ENCODE assay signal across 17 cellular contexts in the genomic region with DNA sequence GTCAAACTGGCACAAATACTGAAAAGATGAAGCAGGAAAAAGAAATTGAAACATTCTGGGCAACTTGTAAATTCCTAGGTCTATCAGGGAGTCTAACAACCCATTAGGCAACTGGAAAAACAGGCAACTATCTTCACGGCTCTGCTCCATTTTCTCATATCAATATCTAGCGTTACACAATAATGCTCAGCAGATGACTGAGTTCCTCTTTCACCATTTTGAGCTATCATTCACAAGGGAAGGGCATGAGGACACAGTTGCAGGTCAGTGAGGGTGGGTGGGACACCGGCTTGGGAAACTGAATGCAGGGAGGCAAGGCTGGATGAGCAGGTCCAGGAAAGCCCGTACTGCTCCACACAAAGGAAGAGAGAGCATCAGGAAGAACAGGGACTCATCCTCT.
DNase-seq lines count a peak whose midpoint lies in the region; ATAC-seq, FAIRE-seq and TF ChIP-seq lines count a peak whose summit lies in the region.
"Had no signal": no experiment of that assay in that cellular context is flagged by ENCODE, and none has a peak within 500 bp of the region (broad histone marks: within the 10 kb centered on the region; RNA-seq: fewer than 3 reads in every experiment).

No MANE protein-coding gene starts in this region.

- TF ChIP-seq RAD21 in K562 (CRISPR knock-in tag; conservative IDR thresholded peaks at IDR 0.05 in 1 of 2, IDR thresholded peaks at IDR 0.05 in 1 of 2): no peak
- TF ChIP-seq RAD21 in HepG2 (CRISPR knock-in tag; IDR thresholded peaks at IDR 0.05): no peak

- H3K9ac ChIP-seq in K562 (ENCODE audit: insufficient read depth in 1 of 2, low read depth in 2 of 2, low read length in 2 of 2): no peak overlapping the region
- no peak overlapping the region for H3K9ac ChIP-seq in HepG2 (ENCODE audit: insufficient read depth, low read depth, low read length)

- no peak for ATAC-seq in K562
- ATAC-seq in HepG2: no peak
- ATAC-seq in HG02973 (IDR thresholded peaks at IDR 0.05; ENCODE audit: unreplicated experiment): no peak
- ATAC-seq: activated CD8-positive, alpha-beta memory T cell treated with anti-CD3 and anti-CD28 coated beads, Interleukin-2, amount 10 ng/mL, durations not matched to agents 7 days and 5 days; left colon had no signal

- H3K4me3 ChIP-seq in K562 (no peak overlapping the region), HepG2 (replicated peaks in 1 of 3; ENCODE audit: insufficient read depth in 1 of 3, low read depth in 2 of 3, low read length in 3 of 3) (no peak overlapping the region)

- no peaks in the 10 kb centered on the region for H3K36me3 Mint-ChIP-seq in type B pancreatic cell
- H3K36me3 Mint-ChIP-seq: activated CD8-positive, alpha-beta memory T cell treated with anti-CD3 and anti-CD28 coated beads, Interleukin-2, amount 10 ng/mL, durations not matched to agents 7 days and 5 days had no signal

- TF ChIP-seq CTCF in K562 (IDR thresholded peaks at IDR 0.05 in 2 of 3, conservative IDR thresholded peaks at IDR 0.05 in 1 of 3; ENCODE audit: insufficient read depth in 2 of 3, low read depth in 1 of 3, low read length in 3 of 3) (no peak), HepG2 (CRISPR knock-in tag; IDR thresholded peaks at IDR 0.05) (no peak), type B pancreatic cell (conservative IDR thresholded peaks at IDR 0.05) (no peak)

- peaks cover 8% of the 10 kb centered on the region for H3K27me3 Mint-ChIP-seq in type B pancreatic cell

- peak overlapping the region; percentile 26 for H3K4me3 Mint-ChIP-seq in type B pancreatic cell
- H3K4me3 Mint-ChIP-seq: activated CD8-positive, alpha-beta memory T cell treated with anti-CD3 and anti-CD28 coated beads, Interleukin-2, amount 10 ng/mL, durations not matched to agents 7 days and 5 days; T-helper 1 cell treated with Interleukin-12 subunit alpha and Interleukin-12 subunit beta and Interleukin-4 antibody, amounts not matched to agents 30 μg/mL and 1 μg/mL, for 36 hours had no signal

- POLR2A ChIA-PET in K562 (lab: Yijun Ruan, JAX): no interaction called here
- POLR2A ChIA-PET in HepG2 (lab: Yijun Ruan, JAX): no interaction called here

- no peaks in the 10 kb centered on the region for H3K9me3 ChIP-seq in K562 (replicated peaks; ENCODE audit: control insufficient read depth, insufficient read depth, low read depth, low read length)
- no peaks in the 10 kb centered on the region for H3K9me3 ChIP-seq in HepG2 (ENCODE audit: low read length)

- intact Hi-C loops in K562 (cut with micrococcal nuclease): no loop called here
- intact Hi-C loops in HepG2 (cut with micrococcal nuclease; ENCODE audit: unreplicated experiment): no loop called here

- H3K36me3 ChIP-seq in K562 (ENCODE audit: control insufficient read depth, insufficient read depth, low read length) (no peaks in the 10 kb centered on the region), HepG2 (replicated peaks in 1 of 2; ENCODE audit: control insufficient read depth in 1 of 2, insufficient read depth in 2 of 2, low read length in 2 of 2) (no peaks in the 10 kb centered on the region)

- CTCF ChIA-PET in K562 (lab: Yijun Ruan, JAX; ENCODE audit: low intra/inter-chr PET ratio) (no interaction called here), HepG2 (lab: Yijun Ruan, JAX; ENCODE audit: low intra/inter-chr PET ratio, low total read pairs) (no interaction called here)

- peak overlapping the region; percentile 43 for H3K27ac Mint-ChIP-seq in type B pancreatic cell
- H3K27ac Mint-ChIP-seq: activated CD8-positive, alpha-beta memory T cell treated with anti-CD3 and anti-CD28 coated beads, Interleukin-2, amount 10 ng/mL, durations not matched to agents 7 days and 5 days; T-helper 1 cell treated with Interleukin-12 subunit alpha and Interleukin-12 subunit beta and Interleukin-4 antibody, amounts not matched to agents 30 μg/mL and 1 μg/mL, for 36 hours had no signal

- peak; percentile 41 to 71 for DNase-seq in NOMO-1 (lab: John Stamatoyannopoulos, UW; ENCODE audit: unreplicated experiment in 2 of 2)
- DNase-seq in K562 (ENCODE audit: extremely low read depth in 1 of 4, low spot score in 3 of 4): no peak
- no peak for DNase-seq in HepG2 (ENCODE audit: low spot score)
- no peak for DNase-seq in type B pancreatic cell (ENCODE audit: extremely low spot score, unreplicated experiment)
- DNase-seq in NCI-H1436 (lab: John Stamatoyannopoulos, UW): no peak
- no peak for DNase-seq in NCI-H146 treated with DMSO at 0.1 percent for 48 hours (lab: John Stamatoyannopoulos, UW; ENCODE audit: unreplicated experiment)
- DNase-seq: activated CD4-positive, CD25-positive, alpha-beta regulatory T cell; activated CD8-positive, alpha-beta memory T cell treated with anti-CD3 and anti-CD28 coated beads, Interleukin-2, amount 10 ng/mL, durations not matched to agents 7 days and 5 days; left colon; NCI-H1694 treated with DMSO at 0.1 percent for 48 hours; NCI-H510A; posterior cingulate gyrus; RPMI8226 had no signal

- TF ChIP-seq EP300 in K562 (IDR thresholded peaks at IDR 0.05; ENCODE audit: low read length) (no peak), HepG2 (IDR thresholded peaks at IDR 0.05; ENCODE audit: low read depth in 2 of 2, low read length in 2 of 2) (no peak), HepG2 (CRISPR knock-in tag; IDR thresholded peaks at IDR 0.05; ENCODE audit: borderline replicate concordance) (no peak)

- H3K27me3 ChIP-seq in K562 (ENCODE audit: control insufficient read depth in 2 of 2, insufficient read depth in 2 of 2, low read length in 2 of 2) (no peaks in the 10 kb centered on the region), HepG2 (ENCODE audit: control insufficient read depth in 1 of 2, insufficient read depth in 2 of 2, low read length in 2 of 2) (no peaks in the 10 kb centered on the region)

- WGBS in K562 (ENCODE audit: insufficient coverage, low coverage, missing lambda C conversion rate): 6% methylated on average over 2 of the region's 4 CpGs
- 92% methylated on average over 4 of the region's 4 CpGs for WGBS in HepG2 (ENCODE audit: low lambda C conversion rate)

- H3K4me1 Mint-ChIP-seq in type B pancreatic cell (ENCODE audit: unreplicated experiment): peaks cover 6% of the 10 kb centered on the region

- H3K4me2 ChIP-seq in K562 (ENCODE audit: insufficient read depth, low read length): no peak overlapping the region
- H3K4me2 ChIP-seq in HepG2 (ENCODE audit: low read depth, low read length): no peak overlapping the region

- TF ChIP-seq POLR2A in K562 (conservative IDR thresholded peaks at IDR 0.05): no peak
- TF ChIP-seq POLR2A in HepG2 (IDR thresholded peaks at IDR 0.05; ENCODE audit: insufficient read depth in 1 of 2, low read depth in 2 of 2, low read length in 2 of 2): no peak

- no peaks in the 10 kb centered on the region for H3K9me1 ChIP-seq in K562 (ENCODE audit: control insufficient read depth, insufficient read depth, low read length)

- H3K27ac ChIP-seq in K562 (ENCODE audit: extremely low read depth, low read depth, low read length) (no peak overlapping the region), HepG2 (ENCODE audit: extremely low read length, insufficient read depth, low read length) (peak overlapping the region; percentile 86)
- H3K27ac ChIP-seq: C4-2B had no signal

- H4K20me1 ChIP-seq in K562 (replicated peaks; ENCODE audit: control insufficient read depth, insufficient read depth, low read length) (no peaks in the 10 kb centered on the region), HepG2 (ENCODE audit: insufficient read depth, low read length) (no peaks in the 10 kb centered on the region)

- H3K9me3 Mint-ChIP-seq in type B pancreatic cell: no peaks in the 10 kb centered on the region

- H3K79me2 ChIP-seq in K562 (ENCODE audit: control insufficient read depth, insufficient read depth, low read length): no peaks in the 10 kb centered on the region
- H3K79me2 ChIP-seq in HepG2 (ENCODE audit: insufficient read depth, low read length): peaks cover 20% of the 10 kb centered on the region

- BruUV-seq in K562 (replicated peaks; lab: Mats Ljungman, UMichigan): no TSS peak
- BruUV-seq in HepG2 (replicated peaks; lab: Mats Ljungman, UMichigan): no TSS peak

- H3K4me1 ChIP-seq in K562 (replicated peaks in 1 of 2; ENCODE audit: control insufficient read depth in 2 of 2, insufficient read depth in 2 of 2, low read length in 2 of 2) (no peaks in the 10 kb centered on the region), HepG2 (ENCODE audit: insufficient read depth, low read length) (peaks cover 68% of the 10 kb centered on the region)

- FAIRE-seq in K562 (lab: Jason Lieb, UNC) (no peak), HepG2 (lab: Jason Lieb, UNC) (no peak)
- FAIRE-seq: astrocyte had no signal

- no peak overlapping the region for H2AFZ ChIP-seq in K562 (ENCODE audit: low read depth, low read length)
- H2AFZ ChIP-seq in HepG2 (ENCODE audit: low read length): no peak overlapping the region

- in situ Hi-C loops in K562 (cut with MboI): no loop called here
- in situ Hi-C loops in HepG2 (cut with HindIII; ENCODE audit: extremely low pct_ligation_motif_present, low pct_unique_long_range_greater_than_20kb): no loop called here

TF ChIP-seq in K562, 482 proteins besides CTCF, POLR2A, EP300 and RAD21 (continues in another document):
- no peak for TF ChIP-seq ZNF79 (CRISPR knock-in tag; IDR thresholded peaks at IDR 0.05; ENCODE audit: low read depth)
- no peak for TF ChIP-seq MTF1 (CRISPR knock-in tag; IDR thresholded peaks at IDR 0.05; ENCODE audit: borderline replicate concordance)
- no peak for TF ChIP-seq JUN (IDR thresholded peaks at IDR 0.05; ENCODE audit: borderline replicate concordance, low read depth, low read length)
- no peak for TF ChIP-seq JUN (CRISPR knock-in tag; IDR thresholded peaks at IDR 0.05; ENCODE audit: borderline replicate concordance)
- TF ChIP-seq FOXA3 (CRISPR knock-in tag; conservative IDR thresholded peaks at IDR 0.05 in 1 of 2, IDR thresholded peaks at IDR 0.05 in 1 of 2): no peak

TF ChIP-seq in HepG2, 621 proteins besides CTCF, POLR2A, EP300 and RAD21 (continues in another document):
- TF ChIP-seq ZNF549 (CRISPR knock-in tag; IDR thresholded peaks at IDR 0.05) (no peak), PREB (CRISPR knock-in tag; IDR thresholded peaks at IDR 0.05) (no peak), GATAD2A (CRISPR knock-in tag; IDR thresholded peaks at IDR 0.05) (no peak)
- TF ChIP-seq, protein P1, sequence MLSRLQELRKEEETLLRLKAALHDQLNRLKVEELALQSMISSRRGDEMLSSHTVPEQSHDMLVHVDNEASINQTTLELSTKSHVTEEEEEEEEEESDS (CRISPR knock-in tag; IDR thresholded peaks at IDR 0.05; ENCODE audit: borderline replicate concordance): no peak

Comparison
In these comparisons a context has a peak if more than half of its experiments do, and no peak if none do; other contexts are left out.
1. DNase-seq: peak in NOMO-1 (2 of 2); none in K562 (0 of 4), HepG2 (single experiment), type B pancreatic cell (single experiment), NCI-H1436 (single experiment) and NCI-H146 treated with DMSO at 0.1 percent for 48 hours (single experiment).